8 cellular contexts compared by ENCODE assay signal in genomic region chr10:27997865-27998177, GRCh38. TPM values are rescaled to one million over a fixed set of nuclear protein-coding genes. Genes with fewer than 3 reads are reported as not detected.
A peak's percentile ranks its signal among the peaks of the same experiment; 100 is the strongest.
DNase-seq lines count a peak whose midpoint lies in the region; ATAC-seq and TF ChIP-seq lines count a peak whose summit lies in the region.

No MANE protein-coding gene starts in this region.

- peaks cover 0 to 14% (median 0%) of the 10 kb centered on the region in 3 donors for H3K4me1 ChIP-seq in gastroesophageal sphincter

- H3K9me3 ChIP-seq in WERI-Rb-1 (ENCODE audit: severe bottlenecking): no peaks in the 10 kb centered on the region
- H3K9me3 ChIP-seq in gastroesophageal sphincter: no peaks in the 10 kb centered on the region

- no peak for TF ChIP-seq EP300 in gastroesophageal sphincter (IDR thresholded peaks at IDR 0.05)

- no peaks in the 10 kb centered on the region for H3K27me3 ChIP-seq in WERI-Rb-1 (ENCODE audit: insufficient read depth, low read depth, severe bottlenecking)
- no peaks in the 10 kb centered on the region for H3K27me3 ChIP-seq in gastroesophageal sphincter

- TF ChIP-seq CTCF in WERI-Rb-1 (IDR thresholded peaks at IDR 0.05; ENCODE audit: low read depth, low read length): no peak
- no peak for TF ChIP-seq CTCF in gastroesophageal sphincter (IDR thresholded peaks at IDR 0.05)
- TF ChIP-seq CTCF in retinal pigment epithelial cell (conservative IDR thresholded peaks at IDR 0.05; ENCODE audit: low read depth, low read length): no peak

- ATAC-seq in gastroesophageal sphincter (no peak), HG03439 (IDR thresholded peaks at IDR 0.05; ENCODE audit: unreplicated experiment) (no peak)

- DNase-seq in G401 (ENCODE audit: low spot score): peak; percentile 2
- no peak for DNase-seq in WERI-Rb-1
- DNase-seq in retinal pigment epithelial cell (ENCODE audit: low read depth): no peak
- DNase-seq in DMS114 treated with DMSO at 0.1 percent for 48 hours (lab: John Stamatoyannopoulos, UW; ENCODE audit: unreplicated experiment): no peak
- DNase-seq in GM03348 (ENCODE audit: low spot score): no peak
- DNase-seq in NCI-H69 (lab: John Stamatoyannopoulos, UW): no peak

- peak overlapping the region; percentile 66 for H3K4me3 ChIP-seq in WERI-Rb-1 (ENCODE audit: low read depth, low read length)
- peak overlapping the region; percentile 60 to 78 for H3K4me3 ChIP-seq in gastroesophageal sphincter
- peak overlapping the region; percentile 76 for H3K4me3 ChIP-seq in retinal pigment epithelial cell (ENCODE audit: low read length)

- H3K36me3 ChIP-seq in WERI-Rb-1 (no peaks in the 10 kb centered on the region), gastroesophageal sphincter (no peaks in the 10 kb centered on the region)

- in situ Hi-C loops in G401 (cut with HindIII; ENCODE audit: low sequenced_read_pairs): no loop called here

- H3K27ac ChIP-seq in WERI-Rb-1 (no peak overlapping the region), gastroesophageal sphincter (peak overlapping the region in 3 of 4 donors; percentile 35 to 75 (median 73))

- TF ChIP-seq POLR2A in gastroesophageal sphincter (IDR thresholded peaks at IDR 0.05): no peak

- WGBS in gastroesophageal sphincter (ENCODE audit: low coverage in 1 of 2), 2 donors: 5% methylated on average over 5 of the region's 5 CpGs

RNA-seq across cellular contexts. Expression of gene ODAD2, which starts 1.1 kb away (rescaled TPM):
- not detected in 2 replicates for total RNA-seq in G401 (2014; rRNA removed; shearing (Covaris generic))
- 1 to 10 TPM in 3 of 4 donors, under 1 TPM in 1; 0.93 to 1.8 (median 1.6) TPM for total RNA-seq in gastroesophageal sphincter
